Comparison of ENCODE assay signal across 10 cellular contexts in genomic region chr1:29688477-29689365, GRCh38.
DNase-seq lines count a peak whose midpoint lies in the region; ATAC-seq and TF ChIP-seq lines count a peak whose summit lies in the region.
"Had no signal": no experiment of that assay in that cellular context is flagged by ENCODE, and none has a peak within 500 bp of the region (broad histone marks: within the 10 kb centered on the region; RNA-seq: fewer than 3 reads in every experiment).

No MANE protein-coding gene starts in this region.

- H2BK5ac ChIP-seq in trophoblast cell (ENCODE audit: low read depth, low read length, poor library complexity) = no peak overlapping the region

- no peak overlapping the region for H3K23ac ChIP-seq in trophoblast cell (ENCODE audit: low read length)

- H3K36me3 ChIP-seq in trophoblast cell (ENCODE audit: control insufficient read depth in 1 of 2, insufficient read depth in 2 of 2, low read length in 2 of 2) = no peaks in the 10 kb centered on the region
- no peaks in the 10 kb centered on the region for H3K36me3 ChIP-seq in spleen
- H3K36me3 ChIP-seq: lower lobe of right lung had no signal

- no peak overlapping the region for H4K8ac ChIP-seq in trophoblast cell (ENCODE audit: low read depth, low read length)

- H4K12ac ChIP-seq in trophoblast cell (ENCODE audit: low read depth, low read length) = no peak overlapping the region

- H3K27me3 ChIP-seq in trophoblast cell (ENCODE audit: insufficient read depth, low read length) = no peaks in the 10 kb centered on the region
- H3K27me3 ChIP-seq in spleen (replicated peaks in 1 of 7) = peaks cover 0 to 53% (median 0%) of the 10 kb centered on the region in 7 donors

- H3K4me3 ChIP-seq in choroid plexus epithelial cell (ENCODE audit: low read depth, low read length) (no peak overlapping the region), trophoblast cell (ENCODE audit: low read depth, low read length) (no peak overlapping the region), spleen (no peak overlapping the region)
- H3K4me3 ChIP-seq: lower lobe of right lung had no signal

- TF ChIP-seq CTCF in choroid plexus epithelial cell (conservative IDR thresholded peaks at IDR 0.05; ENCODE audit: low read depth, low read length) = no peak
- TF ChIP-seq CTCF in spleen (IDR thresholded peaks at IDR 0.05 in 8 of 11, conservative IDR thresholded peaks at IDR 0.05 in 3 of 11) = no peak

- no peak for ATAC-seq in GM21786 (IDR thresholded peaks at IDR 0.05; ENCODE audit: unreplicated experiment)

- H3K79me1 ChIP-seq in trophoblast cell (ENCODE audit: low read length) = no peaks in the 10 kb centered on the region

- H3K18ac ChIP-seq in trophoblast cell (ENCODE audit: low read length) = no peak overlapping the region

- no peak overlapping the region for H2BK120ac ChIP-seq in trophoblast cell (ENCODE audit: insufficient read depth, low read length, poor library complexity)

- intact Hi-C loops in spleen (cut with DNase I; ENCODE audit: low total_unique reads) = no loop called here

- peaks cover 0 to 12% of the 10 kb centered on the region in 2 experiments for H3K4me1 ChIP-seq in trophoblast cell (ENCODE audit: control insufficient read depth in 1 of 2, insufficient read depth in 2 of 2, low read length in 2 of 2)
- peaks cover 0 to 26% (median 5%) of the 10 kb centered on the region in 6 donors for H3K4me1 ChIP-seq in spleen
- H3K4me1 ChIP-seq: lower lobe of right lung had no signal

- H2AK5ac ChIP-seq in trophoblast cell (ENCODE audit: low read length) = no peak overlapping the region

- TF ChIP-seq POLR2A in spleen (IDR thresholded peaks at IDR 0.05) = no peak

- H2AFZ ChIP-seq in trophoblast cell (ENCODE audit: insufficient read depth, low read length, poor library complexity) = no peak overlapping the region

- no peak overlapping the region for H4K91ac ChIP-seq in trophoblast cell (ENCODE audit: low read depth, low read length)

- H3K27ac ChIP-seq in trophoblast cell (ENCODE audit: low read depth, low read length) = no peak overlapping the region
- H3K27ac ChIP-seq in spleen = peak overlapping the region in 4 of 8 donors; percentile 12 to 57 (median 31)
- H3K27ac ChIP-seq: lower lobe of right lung had no signal

- H3K9ac ChIP-seq in trophoblast cell (ENCODE audit: low read length) = no peak overlapping the region

- no peaks in the 10 kb centered on the region for H3K79me2 ChIP-seq in trophoblast cell (ENCODE audit: control insufficient read depth, insufficient read depth, low read length, poor library complexity)

- peaks cover 4% of the 10 kb centered on the region for H3K9me3 ChIP-seq in trophoblast cell (ENCODE audit: insufficient read depth, low read depth, low read length)
- H3K9me3 ChIP-seq in spleen = no peaks in the 10 kb centered on the region
- H3K9me3 ChIP-seq: lower lobe of right lung had no signal

- H3K14ac ChIP-seq in trophoblast cell (ENCODE audit: low read length) = no peak overlapping the region

- H3K4ac ChIP-seq in trophoblast cell (ENCODE audit: low read depth, low read length) = no peak overlapping the region

- WGBS in trophoblast cell (ENCODE audit: extremely low coverage, insufficient coverage, insufficient read length) = no CpG with 5 or more reads among the region's 14 CpGs
- WGBS in spleen, 5 donors = 19 to 39% (median 31%) methylated on average over 12 to 14 of the region's 14 CpGs

- peak overlapping the region; percentile 25 for H3K4me2 ChIP-seq in trophoblast cell (ENCODE audit: low read length)

- DNase-seq in activated CD4-positive, alpha-beta T cell treated with anti-CD3 and anti-CD28 coated beads for 48 hours = peak; percentile 61
- DNase-seq in activated CD4-positive, alpha-beta T cell treated with anti-CD3 and anti-CD28 coated beads, Interleukin-2, amount 50 U/mL, for 1 hour = no peak
- peak; percentile 82 for DNase-seq in LHCN-M2 (ENCODE audit: low read depth)
- peak; percentile 65 for DNase-seq in choroid plexus epithelial cell (ENCODE audit: low read depth)
- no peak for DNase-seq in trophoblast cell
- DNase-seq in spleen = no peak
- no peak for DNase-seq in SIG-M5 treated with dmso at 0.1 percent for 504 hours (lab: John Stamatoyannopoulos, UW; ENCODE audit: unreplicated experiment)
- DNase-seq: lower lobe of right lung, NCI-H146 had no signal

- H2BK12ac ChIP-seq in trophoblast cell (ENCODE audit: low read length) = no peak overlapping the region

Comparison
In these comparisons a context has a peak if more than half of its experiments do, and no peak if none do; other contexts are left out.
1. DNase-seq: peak in activated CD4-positive, alpha-beta T cell treated with anti-CD3 and anti-CD28 coated beads for 48 hours (single experiment), LHCN-M2 (single experiment) and choroid plexus epithelial cell (single experiment); none in activated CD4-positive, alpha-beta T cell treated with anti-CD3 and anti-CD28 coated beads, Interleukin-2, amount 50 U/mL, for 1 hour (single experiment), trophoblast cell (0 of 2), spleen (single experiment) and SIG-M5 treated with dmso at 0.1 percent for 504 hours (single experiment).